ENCODE assay signal across 1 cellular context in genomic region chr6:111805511-111806181, GRCh38.
A peak's percentile ranks its signal among the peaks of the same experiment; 100 is the strongest.
TF ChIP-seq lines count a peak whose summit lies in the region.

No MANE protein-coding gene starts in this region.

TF ChIP-seq in HEK293, 187 proteins besides CTCF, POLR2A, EP300 and RAD21 (continued from another document):
- TF ChIP-seq ZNF362 (tag by site-specific recombination; IDR thresholded peaks at IDR 0.05), result peak; percentile 74; the same call in 1 of the 2 replicates
- peak; percentile 51 for TF ChIP-seq EGR2 (tag by site-specific recombination; IDR thresholded peaks at IDR 0.05; ENCODE audit: low read depth)
- TF ChIP-seq YY2 (tag by site-specific recombination; IDR thresholded peaks at IDR 0.05), result no peak
- TF ChIP-seq, protein P1, sequence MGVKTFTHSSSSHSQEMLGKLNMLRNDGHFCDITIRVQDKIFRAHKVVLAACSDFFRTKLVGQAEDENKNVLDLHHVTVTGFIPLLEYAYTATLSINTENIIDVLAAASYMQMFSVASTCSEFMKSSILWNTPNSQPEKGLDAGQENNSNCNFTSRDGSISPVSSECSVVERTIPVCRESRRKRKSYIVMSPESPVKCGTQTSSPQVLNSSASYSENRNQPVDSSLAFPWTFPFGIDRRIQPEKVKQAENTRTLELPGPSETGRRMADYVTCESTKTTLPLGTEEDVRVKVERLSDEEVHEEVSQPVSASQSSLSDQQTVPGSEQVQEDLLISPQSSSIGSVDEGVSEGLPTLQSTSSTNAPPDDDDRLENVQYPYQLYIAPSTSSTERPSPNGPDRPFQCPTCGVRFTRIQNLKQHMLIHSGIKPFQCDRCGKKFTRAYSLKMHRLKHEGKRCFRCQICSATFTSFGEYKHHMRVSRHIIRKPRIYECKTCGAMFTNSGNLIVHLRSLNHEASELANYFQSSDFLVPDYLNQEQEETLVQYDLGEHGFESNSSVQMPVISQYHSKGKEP (tag by site-specific recombination; IDR thresholded peaks at IDR 0.05), result peak; percentile 45; the same call in 1 of the 2 replicates
- no peak for TF ChIP-seq ZNF112 (tag by site-specific recombination; IDR thresholded peaks at IDR 0.05)
- peak; percentile 61; the same call in 1 of the 2 replicates for TF ChIP-seq ZNF660 (tag by site-specific recombination; IDR thresholded peaks at IDR 0.05)
- 0 out of 2 replicates have a peak, but pooled peaks have one; percentile 33 for TF ChIP-seq KLF16 (tag by site-specific recombination; IDR thresholded peaks at IDR 0.05)
- TF ChIP-seq SP7 (tag by site-specific recombination; IDR thresholded peaks at IDR 0.05), result peak; percentile 96
- TF ChIP-seq ZFHX2 (tag by site-specific recombination; conservative IDR thresholded peaks at IDR 0.05), result peak; percentile 52; the same call in 1 of the 2 replicates
- peak; percentile 78; the same call in 1 of the 2 replicates for TF ChIP-seq TRIM28 (IDR thresholded peaks at IDR 0.05; ENCODE audit: borderline replicate concordance, low read length)
- peak; percentile 59; the same call in 1 of the 2 replicates for TF ChIP-seq ZNF10 (tag by site-specific recombination; IDR thresholded peaks at IDR 0.05)
- TF ChIP-seq, protein P2, sequence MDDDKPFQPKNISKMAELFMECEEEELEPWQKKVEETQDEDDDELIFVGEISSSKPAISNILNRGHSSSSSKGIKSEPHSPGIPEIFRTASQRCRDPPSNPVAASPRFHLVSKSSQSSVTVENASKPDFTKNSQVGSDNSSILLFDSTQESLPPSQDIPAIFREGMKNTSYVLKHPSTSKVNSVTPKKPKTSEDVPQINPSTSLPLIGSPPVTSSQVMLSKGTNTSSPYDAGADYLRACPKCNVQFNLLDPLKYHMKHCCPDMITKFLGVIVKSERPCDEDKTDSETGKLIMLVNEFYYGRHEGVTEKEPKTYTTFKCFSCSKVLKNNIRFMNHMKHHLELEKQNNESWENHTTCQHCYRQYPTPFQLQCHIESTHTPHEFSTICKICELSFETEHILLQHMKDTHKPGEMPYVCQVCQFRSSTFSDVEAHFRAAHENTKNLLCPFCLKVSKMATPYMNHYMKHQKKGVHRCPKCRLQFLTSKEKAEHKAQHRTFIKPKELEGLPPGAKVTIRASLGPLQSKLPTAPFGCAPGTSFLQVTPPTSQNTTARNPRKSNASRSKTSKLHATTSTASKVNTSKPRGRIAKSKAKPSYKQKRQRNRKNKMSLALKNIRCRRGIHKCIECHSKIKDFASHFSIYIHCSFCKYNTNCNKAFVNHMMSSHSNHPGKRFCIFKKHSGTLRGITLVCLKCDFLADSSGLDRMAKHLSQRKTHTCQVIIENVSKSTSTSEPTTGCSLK (tag by site-specific recombination; IDR thresholded peaks at IDR 0.05), result no peak
- TF ChIP-seq ZNF221 (tag by site-specific recombination; IDR thresholded peaks at IDR 0.05; ENCODE audit: borderline replicate concordance), result no peak
- TF ChIP-seq ZNF248 (tag by site-specific recombination; IDR thresholded peaks at IDR 0.05), result no peak
- no peak for TF ChIP-seq ZNF391 (tag by site-specific recombination; IDR thresholded peaks at IDR 0.05; ENCODE audit: borderline replicate concordance, low read depth)
- TF ChIP-seq ZEB2 (tag by site-specific recombination; IDR thresholded peaks at IDR 0.05), result peak; percentile 75
- peak; percentile 63 for TF ChIP-seq ZNF366 (tag by site-specific recombination; conservative IDR thresholded peaks at IDR 0.05)
- 0 out of 2 replicates have a peak, but pooled peaks have one; percentile 30 for TF ChIP-seq IKZF3 (tag by site-specific recombination; IDR thresholded peaks at IDR 0.05)
- no peak for TF ChIP-seq SCRT2 (tag by site-specific recombination; IDR thresholded peaks at IDR 0.05)
